9 cellular contexts compared by ENCODE assay signal in genomic region chr2:27442282-27442980, GRCh38. TPM values are rescaled to one million over a fixed set of nuclear protein-coding genes. Genes with fewer than 3 reads are reported as not detected.
DNase-seq lines count a peak whose midpoint lies in the region; ATAC-seq, FAIRE-seq and TF ChIP-seq lines count a peak whose summit lies in the region.
"Had no signal": no experiment of that assay in that cellular context is flagged by ENCODE, and none has a peak within 500 bp of the region (broad histone marks: within the 10 kb centered on the region; RNA-seq: fewer than 3 reads in every experiment).

Gene KRTCAP3 (plus strand): TSS chr2:27442381. CDS start chr2:27442413, 32 bp downstream.

- H3K27me3 ChIP-seq in foreskin keratinocyte: no peaks in the 10 kb centered on the region

- FAIRE-seq in HTR-8/SVneo (lab: Jason Lieb, UNC): no peak

- H3K27ac ChIP-seq in foreskin keratinocyte: peak within 1 kb of the TSS; percentile 65
- H3K27ac ChIP-seq: SK-N-MC had no signal

- TF ChIP-seq CTCF in foreskin keratinocyte (conservative IDR thresholded peaks at IDR 0.05): peak; percentile 78

- DNase-seq in NCI-H1436 (lab: John Stamatoyannopoulos, UW) (peak; percentile 75), NCI-H1436 treated with DMSO at 0.1 percent for 48 hours (lab: John Stamatoyannopoulos, UW) (no peak), foreskin keratinocyte (peak in 1 of 2 donors; percentile 61), posterior vena cava (ENCODE audit: low spot score) (peak; percentile 57), SW480 (ENCODE audit: low spot score) (no peak), HTR-8/SVneo (ENCODE audit: insufficient read length, low spot score) (no peak)
- DNase-seq in activated CD4-positive, alpha-beta T cell treated with anti-CD3 and anti-CD28 coated beads, Interleukin-2, amount 50 U/mL, for 4 hours: peak; percentile 41 to 49

- ATAC-seq in foreskin keratinocyte: peak; percentile 88
- no peak for ATAC-seq in GM18909 (IDR thresholded peaks at IDR 0.05; ENCODE audit: poor library complexity, unreplicated experiment)

- intact Hi-C loops in posterior vena cava (cut with DNase I): no loop called here

- H3K4me1 ChIP-seq in foreskin keratinocyte: peaks cover 5% of the 10 kb centered on the region

RNA-seq across cellular contexts. Expression of gene KRTCAP3, which starts in this region (rescaled TPM):
- total RNA-seq in foreskin keratinocyte (37.1 and 40.2 TPM in 2 replicates), posterior vena cava (1 to 10 TPM in 1 of 2 donors, under 1 TPM in 1; 0.46 to 1.4 TPM)
- polyA plus RNA-seq in foreskin keratinocyte: 64.1 and 78.3 TPM in 2 replicates

Comparison
In these comparisons a context has a peak if more than half of its experiments do, and no peak if none do; other contexts are left out.
1. RNA of gene KRTCAP3 (total RNA-seq): 37.1 to 40.2 TPM in foreskin keratinocyte; 0.46 to 1.4 TPM in posterior vena cava; every median in the first group is over 10 times any median in the second.
2. DNase-seq: peak in NCI-H1436 (single experiment), activated CD4-positive, alpha-beta T cell treated with anti-CD3 and anti-CD28 coated beads, Interleukin-2, amount 50 U/mL, for 4 hours (2 of 2) and posterior vena cava (single experiment); none in NCI-H1436 treated with DMSO at 0.1 percent for 48 hours (single experiment), SW480 (single experiment) and HTR-8/SVneo (single experiment).